12 cellular contexts compared by ENCODE assay signal in the genomic region with DNA sequence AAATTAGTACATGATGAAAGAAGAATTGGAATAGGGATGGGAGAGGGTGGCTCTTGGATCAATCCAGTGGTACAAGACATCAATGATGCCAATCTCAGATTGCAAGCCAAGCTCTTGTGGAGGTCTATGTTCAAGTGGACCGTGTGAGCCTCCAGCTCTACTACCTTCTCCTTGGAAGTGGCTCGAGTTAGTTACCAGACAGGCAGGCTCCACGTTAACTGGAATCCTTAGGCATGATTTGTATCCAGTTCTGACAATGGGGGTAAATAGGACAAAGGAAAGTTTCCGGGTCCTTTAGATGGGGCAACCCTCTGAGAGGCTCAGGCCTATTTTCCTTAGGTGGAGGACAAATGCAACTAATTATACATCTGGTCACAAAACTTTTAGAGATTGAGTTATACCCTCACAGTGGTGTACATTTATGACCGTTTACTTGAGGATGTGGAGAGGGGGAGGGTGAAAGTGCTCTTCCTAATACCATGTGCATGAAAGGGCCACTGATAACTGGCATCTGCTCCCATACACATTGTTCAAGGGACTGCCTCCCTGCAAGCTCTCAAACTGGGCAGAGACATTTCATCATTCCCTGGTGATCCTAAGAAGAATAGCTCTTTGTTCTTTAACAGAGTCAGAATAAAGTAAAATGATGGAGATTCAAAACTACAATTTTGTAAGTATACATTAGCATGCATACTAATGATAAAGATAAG.
"Had no signal": no experiment of that assay in that cellular context is flagged by ENCODE, and none has a peak within 500 bp of the region (broad histone marks: within the 10 kb centered on the region; RNA-seq: fewer than 3 reads in every experiment).

No MANE protein-coding gene starts in this region.

- H3K4me3 ChIP-seq: adrenal gland, body of pancreas, neural progenitor cell, pancreas had no signal

- H3K36me3 ChIP-seq: adrenal gland, neural progenitor cell, pancreas had no signal

- H3K27ac Mint-ChIP-seq: activated CD4-positive, alpha-beta T cell treated with anti-CD3 and anti-CD28 coated beads, Interleukin-2, amount 10 ng/mL, durations not matched to agents 7 days and 5 days; neural progenitor cell; T-helper 17 cell had no signal

- H3K9me3 ChIP-seq: adrenal gland, body of pancreas, pancreas had no signal

- H3K36me3 Mint-ChIP-seq: neural progenitor cell had no signal

- DNase-seq: activated CD4-positive, alpha-beta T cell treated with anti-CD3 and anti-CD28 coated beads, Interleukin-2, amount 10 ng/mL, durations not matched to agents 7 days and 5 days; activated CD4-positive, CD25-positive, alpha-beta regulatory T cell; activated naive CD4-positive, alpha-beta T cell treated with anti-CD3 and anti-CD28 coated beads, Interleukin-2, amount 50 U/mL, for 16 hours; activated T-cell treated with anti-CD3 and anti-CD28 coated beads for 4 hours; adrenal gland; body of pancreas; kidney; left ventricle myocardium superior; pancreas; T-helper 17 cell; trophoblast cell had no signal

- H3K27ac ChIP-seq: adrenal gland, body of pancreas, neural progenitor cell, pancreas had no signal

- H3K9me3 Mint-ChIP-seq: activated CD4-positive, alpha-beta T cell treated with anti-CD3 and anti-CD28 coated beads, Interleukin-2, amount 10 ng/mL, durations not matched to agents 7 days and 5 days; neural progenitor cell had no signal

- H3K4me1 ChIP-seq: neural progenitor cell had no signal

- H3K27me3 ChIP-seq: adrenal gland, body of pancreas, neural progenitor cell, pancreas had no signal

- H3K4me3 Mint-ChIP-seq: activated CD4-positive, alpha-beta T cell treated with anti-CD3 and anti-CD28 coated beads, Interleukin-2, amount 10 ng/mL, durations not matched to agents 7 days and 5 days; neural progenitor cell; T-helper 17 cell had no signal
